ENCODE assay signal across 9 cellular contexts in genomic region chr19:45340232-45340898, GRCh38. TPM values are rescaled to one million over a fixed set of nuclear protein-coding genes. Genes with fewer than 3 reads are reported as not detected.
DNase-seq lines count a peak whose midpoint lies in the region; ATAC-seq, FAIRE-seq and TF ChIP-seq lines count a peak whose summit lies in the region.
"Had no signal": no experiment of that assay in that cellular context is flagged by ENCODE, and none has a peak within 500 bp of the region (broad histone marks: within the 10 kb centered on the region; RNA-seq: fewer than 3 reads in every experiment).

TSS of gene KLC3 (plus strand) at chr19:45340750. CDS start at chr19:45345542, 4,792 bp downstream.

- H2BK5ac ChIP-seq in IMR-90 (ENCODE audit: low read depth, low read length, poor library complexity, severe bottlenecking): no peak within 1 kb of the TSS

- TF ChIP-seq EP300 in A549 (IDR thresholded peaks at IDR 0.05): no peak

- H2BK15ac ChIP-seq in IMR-90 (ENCODE audit: low read depth, low read length): no peak within 1 kb of the TSS

- peaks cover 20% of the 10 kb centered on the region for H3K27me3 Mint-ChIP-seq in activated CD8-positive, alpha-beta T cell treated with anti-CD3 and anti-CD28 coated beads for 36 hours

- H3K18ac ChIP-seq in IMR-90 (ENCODE audit: low read depth, low read length): no peak within 1 kb of the TSS

- H3K4me2 ChIP-seq in A549 (peak within 1 kb of the TSS; percentile 96), IMR-90 (ENCODE audit: low read depth, low read length) (no peak within 1 kb of the TSS)

- H3K4me1 Mint-ChIP-seq in activated CD8-positive, alpha-beta T cell treated with anti-CD3 and anti-CD28 coated beads for 36 hours (ENCODE audit: low read depth): peaks cover 7% of the 10 kb centered on the region

- no peak within 1 kb of the TSS for H2BK120ac ChIP-seq in IMR-90 (ENCODE audit: low read depth, low read length)

- H3K4me1 ChIP-seq in A549 (peaks cover 3% of the 10 kb centered on the region; the same call in 2 of the 3 replicates), IMR-90 (ENCODE audit: control insufficient read depth, insufficient read depth, low read length) (no peaks in the 10 kb centered on the region), foreskin keratinocyte (no peaks in the 10 kb centered on the region), small intestine (ENCODE audit: control insufficient read depth in 2 of 2, insufficient read depth in 1 of 2, low read depth in 1 of 2, low read length in 1 of 2) (no peaks in the 10 kb centered on the region)

- H3K79me1 ChIP-seq in IMR-90 (ENCODE audit: low read depth in 1 of 2, low read length in 2 of 2): no peaks in the 10 kb centered on the region

- H3K36me3 ChIP-seq in IMR-90 (ENCODE audit: control insufficient read depth, insufficient read depth, low read length) (no peaks in the 10 kb centered on the region), small intestine (ENCODE audit: control insufficient read depth in 2 of 2, insufficient read depth in 2 of 2, low read length in 2 of 2) (no peaks in the 10 kb centered on the region)

- H3K9me1 ChIP-seq in IMR-90 (ENCODE audit: insufficient read depth, low read length): no peaks in the 10 kb centered on the region

- H3K4me3 Mint-ChIP-seq in activated CD8-positive, alpha-beta T cell treated with anti-CD3 and anti-CD28 coated beads for 36 hours: no peak within 1 kb of the TSS

- no peaks in the 10 kb centered on the region for H3K9me3 Mint-ChIP-seq in activated CD8-positive, alpha-beta T cell treated with anti-CD3 and anti-CD28 coated beads for 36 hours

- H2AK9ac ChIP-seq in IMR-90 (replicated peaks; ENCODE audit: low read depth, low read length, poor library complexity): no peak within 1 kb of the TSS

- peaks cover 17% of the 10 kb centered on the region for H3K27me3 ChIP-seq in IMR-90 (ENCODE audit: control insufficient read depth, insufficient read depth, low read length)
- H3K27me3 ChIP-seq in foreskin keratinocyte: no peaks in the 10 kb centered on the region
- peaks cover 2 to 8% of the 10 kb centered on the region in 2 donors for H3K27me3 ChIP-seq in small intestine (ENCODE audit: control insufficient read depth in 2 of 2, insufficient read depth in 2 of 2, low read length in 2 of 2)

- TF ChIP-seq RAD21 in A549 (conservative IDR thresholded peaks at IDR 0.05 in 1 of 2, IDR thresholded peaks at IDR 0.05 in 1 of 2) (no peak), IMR-90 (IDR thresholded peaks at IDR 0.05; ENCODE audit: low read length) (no peak)

- peak within 1 kb of the TSS; percentile 47 for H2AFZ ChIP-seq in IMR-90 (replicated peaks; ENCODE audit: low read length, poor library complexity)

- H3K14ac ChIP-seq in IMR-90 (replicated peaks; ENCODE audit: low read depth, low read length): no peak within 1 kb of the TSS

- no peak within 1 kb of the TSS for H2BK20ac ChIP-seq in IMR-90 (ENCODE audit: low read depth, low read length)

- no peak within 1 kb of the TSS for H3K56ac ChIP-seq in IMR-90 (ENCODE audit: extremely low read depth, insufficient read depth, low read length)

- H3K9ac ChIP-seq in IMR-90 (ENCODE audit: low read depth, low read length): no peak within 1 kb of the TSS

- POLR2A ChIA-PET in A549 (lab: Yijun Ruan, JAX): no interaction called here
- POLR2A ChIA-PET in IMR-90 (lab: Charles Lee; ENCODE audit: unreplicated experiment): no interaction called here
- POLR2A ChIA-PET in activated CD8-positive, alpha-beta T cell treated with anti-CD3 and anti-CD28 coated beads for 36 hours (lab: Charles Lee): interaction anchor here (1.1 kb wide), 1 partner anchor 313 kb away, joined by 3 read pairs; no protein-coding TSS in a partner anchor

- in situ Hi-C loops in IMR-90 (cut with MboI; ENCODE audit: low sequenced_read_pairs): no loop called here

- FAIRE-seq in A549 (lab: Jason Lieb, UNC): no peak
- no peak for FAIRE-seq in small intestine (lab: Jason Lieb, UNC)

- dilution Hi-C loops in IMR-90 (cut with HindIII; ENCODE audit: low sequenced_read_pairs, unreplicated experiment): no loop called here

- H2AK5ac ChIP-seq in IMR-90 (ENCODE audit: low read depth, low read length): no peak within 1 kb of the TSS

- H3K27ac Mint-ChIP-seq in activated CD8-positive, alpha-beta T cell treated with anti-CD3 and anti-CD28 coated beads for 36 hours: no peak within 1 kb of the TSS

- TF ChIP-seq CTCF in A549 (IDR thresholded peaks at IDR 0.05): no peak
- TF ChIP-seq CTCF in IMR-90 (conservative IDR thresholded peaks at IDR 0.05; ENCODE audit: low read depth, low read length): no peak
- TF ChIP-seq CTCF in activated CD8-positive, alpha-beta T cell treated with anti-CD3 and anti-CD28 coated beads for 36 hours (IDR thresholded peaks at IDR 0.05): no peak
- TF ChIP-seq CTCF in foreskin keratinocyte (conservative IDR thresholded peaks at IDR 0.05): no peak

- no peak within 1 kb of the TSS for H4K5ac ChIP-seq in IMR-90 (ENCODE audit: low read depth, low read length)

- CTCF ChIA-PET in A549 (lab: Yijun Ruan, JAX) (interaction anchor here (1.9 to 2.8 kb wide), 2 partner anchors 10 to 86 kb away, joined by 10 to 25 read pairs; no protein-coding TSS in a partner anchor), IMR-90 (lab: Yijun Ruan, JAX) (no interaction called here)
- CTCF ChIA-PET in activated CD8-positive, alpha-beta T cell treated with anti-CD3 and anti-CD28 coated beads for 36 hours (lab: Charles Lee): interaction anchor here (1.2 to 2.5 kb wide), 3 partner anchors 34 to 154 kb away, joined by 3 to 12 read pairs (median 7); no protein-coding TSS in a partner anchor

- peak in 1 of 2 experiments; percentile 26 for DNase-seq in A549 (ENCODE audit: low read depth in 1 of 2, low spot score in 1 of 2)
- no peak for DNase-seq in IMR-90
- DNase-seq in activated CD8-positive, alpha-beta T cell treated with anti-CD3 and anti-CD28 coated beads for 36 hours: peak; percentile 37
- peak in 1 of 2 donors; percentile 34 for DNase-seq in foreskin keratinocyte
- DNase-seq in small intestine: peak; percentile 68
- DNase-seq in amniotic stem cell (lab: John Stamatoyannopoulos, UW): no peak

- 69% methylated on average over 8 of the region's 50 CpGs for WGBS in A549 (ENCODE audit: missing lambda C conversion rate)
- 9% methylated on average over 17 of the region's 50 CpGs; no CpG with 5 or more reads in 1 of the 2 experiments for WGBS in IMR-90 (ENCODE audit: extremely low coverage in 2 of 2, insufficient read length in 1 of 2), 2 experiments
- 12 to 14% (median 12%) methylated on average over 37 to 50 of the region's 50 CpGs for WGBS in small intestine, 3 donors

- no peak within 1 kb of the TSS for H4K8ac ChIP-seq in IMR-90 (ENCODE audit: low read depth in 2 of 2, low read length in 2 of 2)

- BruUV-seq in IMR-90 (replicated peaks; lab: Mats Ljungman, UMichigan): no TSS peak

- intact Hi-C loops in IMR-90 (cut with micrococcal nuclease): no loop called here
- intact Hi-C loops in activated CD8-positive, alpha-beta T cell treated with anti-CD3 and anti-CD28 coated beads for 36 hours (cut with micrococcal nuclease): no loop called here

- H3K4ac ChIP-seq in IMR-90 (ENCODE audit: low read depth, low read length): no peak within 1 kb of the TSS

- H3K4me3 ChIP-seq in A549 (peak within 1 kb of the TSS; percentile 59), IMR-90 (ENCODE audit: insufficient read depth, low read depth, low read length) (no peak within 1 kb of the TSS), small intestine (ENCODE audit: low read depth in 1 of 2, low read length in 2 of 2) (peak within 1 kb of the TSS in 1 of 2 donors; percentile 27)

- no peaks in the 10 kb centered on the region for H4K20me1 ChIP-seq in IMR-90 (ENCODE audit: insufficient read depth, low read length)

- no peak within 1 kb of the TSS for H4K91ac ChIP-seq in IMR-90 (ENCODE audit: insufficient read depth, low read depth, low read length)

- TF ChIP-seq POLR2A in A549 (IDR thresholded peaks at IDR 0.05; ENCODE audit: low read length) (no peak), IMR-90 (IDR thresholded peaks at IDR 0.05; ENCODE audit: low read depth, low read length) (no peak)

- H3K27ac ChIP-seq in A549 (peak within 1 kb of the TSS; percentile 52 to 81; a peak in 4 of 6 replicates), IMR-90 (ENCODE audit: insufficient read depth, low read length) (no peak within 1 kb of the TSS), foreskin keratinocyte (peak within 1 kb of the TSS; percentile 69), small intestine (ENCODE audit: low read depth in 1 of 2, low read length in 1 of 2) (no peak within 1 kb of the TSS)

- H3K36me3 Mint-ChIP-seq in activated CD8-positive, alpha-beta T cell treated with anti-CD3 and anti-CD28 coated beads for 36 hours (ENCODE audit: low read depth): no peaks in the 10 kb centered on the region

- ATAC-seq in A549: peak; percentile 21 to 26; a peak in 3 of 6 replicates
- ATAC-seq in IMR-90 (ENCODE audit: low read depth): no peak
- peak; percentile 46 for ATAC-seq in activated CD8-positive, alpha-beta T cell treated with anti-CD3 and anti-CD28 coated beads for 36 hours
- ATAC-seq in foreskin keratinocyte: peak; percentile 56
- no peak for ATAC-seq in HG02623 (IDR thresholded peaks at IDR 0.05; ENCODE audit: unreplicated experiment)
- ATAC-seq in GM19455 (IDR thresholded peaks at IDR 0.05; ENCODE audit: unreplicated experiment): no peak

- H3K9me3 ChIP-seq in A549 (no peaks in the 10 kb centered on the region), IMR-90 (ENCODE audit: control insufficient read depth, insufficient read depth, low read length) (no peaks in the 10 kb centered on the region), small intestine (ENCODE audit: control insufficient read depth, low read depth) (no peaks in the 10 kb centered on the region)

- no peak within 1 kb of the TSS; the same call in 1 of the 2 replicates for H3K23ac ChIP-seq in IMR-90 (ENCODE audit: low read depth, low read length)

TF ChIP-seq in A549, 52 proteins besides CTCF, POLR2A, EP300 and RAD21 (continues in another document):
- no peak for TF ChIP-seq ZSCAN20 (CRISPR knock-in tag; IDR thresholded peaks at IDR 0.05)
- TF ChIP-seq HOXB13 (CRISPR knock-in tag; IDR thresholded peaks at IDR 0.05; ENCODE audit: low read depth): no peak
- TF ChIP-seq MYC (IDR thresholded peaks at IDR 0.05; ENCODE audit: borderline replicate concordance, low read length): no peak

TF ChIP-seq in IMR-90, 13 proteins besides CTCF, POLR2A, EP300 and RAD21 (continues in another document):
- TF ChIP-seq CEBPB (IDR thresholded peaks at IDR 0.05; ENCODE audit: low read depth, low read length): no peak
- no peak for TF ChIP-seq FOS (IDR thresholded peaks at IDR 0.05; ENCODE audit: low read depth, low read length)
- no peak for TF ChIP-seq CHD1 (IDR thresholded peaks at IDR 0.05; ENCODE audit: low read depth, low read length)

RNA-seq across cellular contexts. Expression of gene KLC3, which starts in this region (rescaled TPM):
- polyA plus RNA-seq in A549 (2011; rRNA removed) (0.26 and 0.32 TPM in 2 replicates), A549 (2017; fragmentation: RNase III; extraction: RNeasy Plus Mini Kit Qiagen cat#74134 plus additional on column Dnase treatment) (0.49 to 0.55 TPM (median 0.52 TPM) in 3 replicates), IMR-90 (2012; rRNA removed) (0.09 and 0.14 TPM in 2 replicates), foreskin keratinocyte (52.5 and 60.7 TPM in 2 replicates), small intestine (not detected)
- 0.65 and 1.0 TPM in 2 replicates for polyA plus RNA-seq in A549 (2012; cell fraction: cytosol; rRNA removed)
- polyA plus RNA-seq in A549 (2012; cell fraction: nucleus; rRNA removed): 0.78 and 1.4 TPM in 2 replicates
- polyA minus RNA-seq in A549 (2011; rRNA and poly(A)+ RNA removed): 0.19 and 0.29 TPM in 2 replicates
- total RNA-seq in IMR-90 (2012; rRNA removed) (under 0.01 and 0.18 TPM in 2 replicates), foreskin keratinocyte (47.3 and 50.7 TPM in 2 replicates)
- polyA plus RNA-seq in IMR-90 (2012; cell fraction: cytosol; rRNA removed): 0.19 and 0.22 TPM in 2 replicates
- polyA plus RNA-seq in IMR-90 (2012; cell fraction: nucleus; rRNA removed; ENCODE audit: low replicate concordance): 0.11 and 0.24 TPM in 2 replicates
- total RNA-seq in activated CD8-positive, alpha-beta T cell treated with anti-CD3 and anti-CD28 coated beads for 36 hours: not detected
- total RNA-seq: activated CD8-positive, alpha-beta memory T cell treated with anti-CD3 and anti-CD28 coated beads for 36 hours had no signal

Comparison
In these comparisons a context has a peak if more than half of its experiments do, and no peak if none do; other contexts are left out.
1. RNA of gene KLC3 (total RNA-seq): 47.3 to 50.7 TPM in foreskin keratinocyte; under 0.01 to 0.18 TPM in IMR-90 and not detected in activated CD8-positive, alpha-beta T cell treated with anti-CD3 and anti-CD28 coated beads for 36 hours; every median in the first group is over 10 times any median in the second.
2. RNA of gene KLC3 (polyA plus RNA-seq): 52.5 to 60.7 TPM in foreskin keratinocyte; 0.26 to 1.4 TPM in A549, 0.09 to 0.24 TPM in IMR-90 and not detected in small intestine; every median in the first group is over 10 times any median in the second.
3. Peak in DNase-seq and ATAC-seq in activated CD8-positive, alpha-beta T cell treated with anti-CD3 and anti-CD28 coated beads for 36 hours; RNA of the gene not detected or under 1 TPM.
4. Peak in DNase-seq in small intestine; RNA of the gene not detected or under 1 TPM.
5. ATAC-seq: peak in A549 (2 of 2) and foreskin keratinocyte (single experiment); none in IMR-90 (single experiment), HG02623 (single experiment) and GM19455 (single experiment).
6. H3K27ac ChIP-seq: peak in A549 (2 of 2) and foreskin keratinocyte (single experiment); none in IMR-90 (single experiment) and small intestine (0 of 2).